Comparison of ENCODE assay signal across 16 cellular contexts in genomic region chr1:182676321-182676720, GRCh38. TPM values are rescaled to one million over a fixed set of nuclear protein-coding genes. Genes with fewer than 3 reads are reported as not detected.
DNase-seq lines count a peak whose midpoint lies in the region; ATAC-seq and TF ChIP-seq lines count a peak whose summit lies in the region.
"Had no signal": no experiment of that assay in that cellular context is flagged by ENCODE, and none has a peak within 500 bp of the region (broad histone marks: within the 10 kb centered on the region; RNA-seq: fewer than 3 reads in every experiment).

No MANE protein-coding gene starts in this region.

- no peak overlapping the region for H4K91ac ChIP-seq in mesenchymal stem cell (ENCODE audit: low read length)

- peaks cover 0 to 19% (median 0%) of the 10 kb centered on the region in 7 donors for H3K27me3 ChIP-seq in heart right ventricle
- peaks cover 11 to 21% of the 10 kb centered on the region in 2 experiments for H3K27me3 ChIP-seq in mesenchymal stem cell (ENCODE audit: control insufficient read depth in 1 of 2, insufficient read depth in 1 of 2, low read length in 2 of 2)
- peaks cover 16% of the 10 kb centered on the region for H3K27me3 ChIP-seq in HAP-1 (ENCODE audit: low read depth)

- H3K14ac ChIP-seq in mesenchymal stem cell (ENCODE audit: low read length in 2 of 2): no peak overlapping the region

- no peak overlapping the region for H2AFZ ChIP-seq in mesenchymal stem cell (ENCODE audit: low read depth, low read length)

- H3K4me3 ChIP-seq in heart right ventricle: no peak overlapping the region
- H3K4me3 ChIP-seq in mesenchymal stem cell (ENCODE audit: insufficient read depth in 1 of 2, low read depth in 1 of 2, low read length in 2 of 2): no peak overlapping the region
- H3K4me3 ChIP-seq in HAP-1: no peak overlapping the region
- H3K4me3 ChIP-seq: SK-N-MC had no signal

- intact Hi-C loops in heart right ventricle (cut with DNase I) (loop anchor here in 5 of 10 donors (5.0 to 10.0 kb wide), 6 partner anchors 59 to 108 kb away; partner anchors contain the start of genes RGS16 (in 4 of the 5) and NPL (in 2 of the 5)), cardiac septum (cut with DNase I) (loop anchor here (5.0 kb wide), 2 partner anchors 59 to 101 kb away; no protein-coding TSS in a partner anchor)

- H2BK120ac ChIP-seq in mesenchymal stem cell (ENCODE audit: low read depth, low read length): no peak overlapping the region

- no peaks in the 10 kb centered on the region for H3K79me1 ChIP-seq in mesenchymal stem cell (replicated peaks; ENCODE audit: low read length, poor library complexity, severe bottlenecking)

- peak overlapping the region; percentile 42 for H3K9ac ChIP-seq in mesenchymal stem cell (ENCODE audit: low read length)

- no peak overlapping the region for H3K18ac ChIP-seq in mesenchymal stem cell (ENCODE audit: low read depth in 1 of 2, low read length in 2 of 2)

- H2BK5ac ChIP-seq in mesenchymal stem cell (ENCODE audit: low read depth, low read length, poor library complexity, severe bottlenecking): no peak overlapping the region

- no peak overlapping the region for H3K23ac ChIP-seq in mesenchymal stem cell (ENCODE audit: low read length in 2 of 2)

- no peak overlapping the region for H3K4me2 ChIP-seq in mesenchymal stem cell (ENCODE audit: low read length, poor library complexity, severe bottlenecking)

- H3K36me3 ChIP-seq in heart right ventricle: no peaks in the 10 kb centered on the region
- H3K36me3 ChIP-seq in mesenchymal stem cell (ENCODE audit: control insufficient read depth in 1 of 2, insufficient read depth in 2 of 2, low read depth in 1 of 2, low read length in 2 of 2): no peaks in the 10 kb centered on the region
- no peaks in the 10 kb centered on the region for H3K36me3 ChIP-seq in HAP-1 (replicated peaks)

- H2AK5ac ChIP-seq in mesenchymal stem cell (ENCODE audit: low read length, severe bottlenecking): no peak overlapping the region

- no peak overlapping the region for H3K4ac ChIP-seq in mesenchymal stem cell (ENCODE audit: low read depth in 1 of 2, low read length in 2 of 2)

- no peak overlapping the region for H4K8ac ChIP-seq in mesenchymal stem cell (ENCODE audit: low read length)

- peak overlapping the region in 7 of 10 donors; percentile 5 to 65 (median 42) for H3K27ac ChIP-seq in heart right ventricle
- peak overlapping the region; percentile 6 for H3K27ac ChIP-seq in caudate nucleus (ENCODE audit: low read depth, low read length)
- H3K27ac ChIP-seq in mesenchymal stem cell (ENCODE audit: low read length, poor library complexity, severe bottlenecking): no peak overlapping the region
- H3K27ac ChIP-seq: SK-N-MC had no signal

- TF ChIP-seq CTCF in heart right ventricle (IDR thresholded peaks at IDR 0.05): no peak

- H3K4me1 ChIP-seq in heart right ventricle (peaks cover 2 to 67% (median 28%) of the 10 kb centered on the region in 9 donors), mesenchymal stem cell (ENCODE audit: control insufficient read depth, insufficient read depth, low read depth, low read length) (peaks cover 4% of the 10 kb centered on the region), HAP-1 (no peaks in the 10 kb centered on the region)

- no peaks in the 10 kb centered on the region for H3K9me3 ChIP-seq in heart right ventricle
- H3K9me3 ChIP-seq in mesenchymal stem cell (ENCODE audit: control insufficient read depth, low read length): no peaks in the 10 kb centered on the region
- no peaks in the 10 kb centered on the region for H3K9me3 ChIP-seq in HAP-1

- DNase-seq in heart right ventricle (peak in 1 of 2 donors; percentile 18), cardiac septum (ENCODE audit: low spot score) (no peak), M059J (ENCODE audit: low read depth) (peak; percentile 15), caudate nucleus (lab: John Stamatoyannopoulos, UW) (no peak), mesenchymal stem cell (no peak), SKM-1 treated with dmso at 0.1 percent for 144 hours (lab: John Stamatoyannopoulos, UW; ENCODE audit: unreplicated experiment) (no peak), HAP-1 (ENCODE audit: low spot score in 2 of 2) (no peak)
- DNase-seq: 8988T; Calu3; CD4-positive, CD25-positive, alpha-beta regulatory T cell; DND-41; H7; NCI-H1092; NCI-H1694 had no signal

- no peak overlapping the region for H2BK12ac ChIP-seq in mesenchymal stem cell (ENCODE audit: low read length in 2 of 2)

- WGBS in heart right ventricle, 2 donors: 49 to 54% methylated on average over 4 of the region's 4 CpGs
- WGBS in mesenchymal stem cell: 72% methylated on average over 4 of the region's 4 CpGs

- ATAC-seq in heart right ventricle (peak in 7 of 8 donors; percentile 43 to 80 (median 70)), GM19455 (IDR thresholded peaks at IDR 0.05; ENCODE audit: unreplicated experiment) (no peak)

- H2BK15ac ChIP-seq in mesenchymal stem cell (ENCODE audit: low read depth, poor library complexity, severe bottlenecking): no peak overlapping the region

- in situ Hi-C loops in HAP-1 (cut with MboI; ENCODE audit: low sequenced_read_pairs): no loop called here

RNA-seq across cellular contexts. Expression of gene RGS8, which starts 8.1 kb away (rescaled TPM):
- total RNA-seq in heart right ventricle: under 1 TPM in 4 of 10 donors, not detected in 6; 0.05 to 0.56 (median 0.24) TPM
- polyA plus RNA-seq in heart right ventricle: not detected
- not detected for total RNA-seq in cardiac septum
- total RNA-seq in M059J (2014; rRNA removed; shearing (Covaris generic)): not detected in 2 replicates
- not detected for polyA plus RNA-seq in mesenchymal stem cell (2013, experiment 1 of 2)
- not detected for polyA plus RNA-seq in mesenchymal stem cell (2013, experiment 2 of 2)
- total RNA-seq: Calu3; CD4-positive, CD25-positive, alpha-beta regulatory T cell had no signal
- polyA plus RNA-seq: CD4-positive, CD25-positive, alpha-beta regulatory T cell had no signal
